Comparison of ENCODE assay signal across 1 cellular context in the genomic region with DNA sequence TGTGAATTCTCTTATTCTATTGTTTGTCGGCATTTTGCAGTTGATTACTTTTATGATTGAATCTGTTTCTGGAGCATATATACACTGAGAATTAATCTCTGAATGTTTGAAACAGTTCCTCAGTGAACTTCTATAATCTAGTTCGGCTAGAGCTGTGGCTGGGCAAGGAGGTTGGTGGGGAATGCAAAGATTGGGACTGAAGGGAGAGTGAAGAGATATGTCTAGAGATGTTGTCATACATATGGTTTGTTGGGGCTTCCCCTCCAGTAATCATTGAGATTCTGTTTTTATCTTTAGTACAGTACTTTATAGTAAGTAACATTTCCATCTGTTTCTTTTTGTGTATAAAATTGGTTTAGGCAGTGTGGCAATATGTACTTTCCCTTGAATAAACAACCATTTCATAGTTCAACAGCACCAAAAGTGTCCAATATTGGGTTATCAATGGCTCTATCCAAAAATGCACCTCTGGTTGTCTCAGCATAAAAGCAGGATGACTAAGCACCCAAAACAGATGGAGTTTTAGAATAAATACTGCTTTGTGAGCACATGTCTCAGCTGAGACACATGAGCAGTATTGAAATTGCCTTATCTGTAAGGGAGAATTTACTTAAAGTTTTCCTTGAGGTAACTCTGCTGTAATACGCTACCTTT.
TF ChIP-seq lines count a peak whose summit lies in the region.

No MANE protein-coding gene starts in this region.

TF ChIP-seq in GM23338, 12 proteins besides CTCF, POLR2A, EP300 and RAD21 (continued from another document):
- TF ChIP-seq, protein P1, sequence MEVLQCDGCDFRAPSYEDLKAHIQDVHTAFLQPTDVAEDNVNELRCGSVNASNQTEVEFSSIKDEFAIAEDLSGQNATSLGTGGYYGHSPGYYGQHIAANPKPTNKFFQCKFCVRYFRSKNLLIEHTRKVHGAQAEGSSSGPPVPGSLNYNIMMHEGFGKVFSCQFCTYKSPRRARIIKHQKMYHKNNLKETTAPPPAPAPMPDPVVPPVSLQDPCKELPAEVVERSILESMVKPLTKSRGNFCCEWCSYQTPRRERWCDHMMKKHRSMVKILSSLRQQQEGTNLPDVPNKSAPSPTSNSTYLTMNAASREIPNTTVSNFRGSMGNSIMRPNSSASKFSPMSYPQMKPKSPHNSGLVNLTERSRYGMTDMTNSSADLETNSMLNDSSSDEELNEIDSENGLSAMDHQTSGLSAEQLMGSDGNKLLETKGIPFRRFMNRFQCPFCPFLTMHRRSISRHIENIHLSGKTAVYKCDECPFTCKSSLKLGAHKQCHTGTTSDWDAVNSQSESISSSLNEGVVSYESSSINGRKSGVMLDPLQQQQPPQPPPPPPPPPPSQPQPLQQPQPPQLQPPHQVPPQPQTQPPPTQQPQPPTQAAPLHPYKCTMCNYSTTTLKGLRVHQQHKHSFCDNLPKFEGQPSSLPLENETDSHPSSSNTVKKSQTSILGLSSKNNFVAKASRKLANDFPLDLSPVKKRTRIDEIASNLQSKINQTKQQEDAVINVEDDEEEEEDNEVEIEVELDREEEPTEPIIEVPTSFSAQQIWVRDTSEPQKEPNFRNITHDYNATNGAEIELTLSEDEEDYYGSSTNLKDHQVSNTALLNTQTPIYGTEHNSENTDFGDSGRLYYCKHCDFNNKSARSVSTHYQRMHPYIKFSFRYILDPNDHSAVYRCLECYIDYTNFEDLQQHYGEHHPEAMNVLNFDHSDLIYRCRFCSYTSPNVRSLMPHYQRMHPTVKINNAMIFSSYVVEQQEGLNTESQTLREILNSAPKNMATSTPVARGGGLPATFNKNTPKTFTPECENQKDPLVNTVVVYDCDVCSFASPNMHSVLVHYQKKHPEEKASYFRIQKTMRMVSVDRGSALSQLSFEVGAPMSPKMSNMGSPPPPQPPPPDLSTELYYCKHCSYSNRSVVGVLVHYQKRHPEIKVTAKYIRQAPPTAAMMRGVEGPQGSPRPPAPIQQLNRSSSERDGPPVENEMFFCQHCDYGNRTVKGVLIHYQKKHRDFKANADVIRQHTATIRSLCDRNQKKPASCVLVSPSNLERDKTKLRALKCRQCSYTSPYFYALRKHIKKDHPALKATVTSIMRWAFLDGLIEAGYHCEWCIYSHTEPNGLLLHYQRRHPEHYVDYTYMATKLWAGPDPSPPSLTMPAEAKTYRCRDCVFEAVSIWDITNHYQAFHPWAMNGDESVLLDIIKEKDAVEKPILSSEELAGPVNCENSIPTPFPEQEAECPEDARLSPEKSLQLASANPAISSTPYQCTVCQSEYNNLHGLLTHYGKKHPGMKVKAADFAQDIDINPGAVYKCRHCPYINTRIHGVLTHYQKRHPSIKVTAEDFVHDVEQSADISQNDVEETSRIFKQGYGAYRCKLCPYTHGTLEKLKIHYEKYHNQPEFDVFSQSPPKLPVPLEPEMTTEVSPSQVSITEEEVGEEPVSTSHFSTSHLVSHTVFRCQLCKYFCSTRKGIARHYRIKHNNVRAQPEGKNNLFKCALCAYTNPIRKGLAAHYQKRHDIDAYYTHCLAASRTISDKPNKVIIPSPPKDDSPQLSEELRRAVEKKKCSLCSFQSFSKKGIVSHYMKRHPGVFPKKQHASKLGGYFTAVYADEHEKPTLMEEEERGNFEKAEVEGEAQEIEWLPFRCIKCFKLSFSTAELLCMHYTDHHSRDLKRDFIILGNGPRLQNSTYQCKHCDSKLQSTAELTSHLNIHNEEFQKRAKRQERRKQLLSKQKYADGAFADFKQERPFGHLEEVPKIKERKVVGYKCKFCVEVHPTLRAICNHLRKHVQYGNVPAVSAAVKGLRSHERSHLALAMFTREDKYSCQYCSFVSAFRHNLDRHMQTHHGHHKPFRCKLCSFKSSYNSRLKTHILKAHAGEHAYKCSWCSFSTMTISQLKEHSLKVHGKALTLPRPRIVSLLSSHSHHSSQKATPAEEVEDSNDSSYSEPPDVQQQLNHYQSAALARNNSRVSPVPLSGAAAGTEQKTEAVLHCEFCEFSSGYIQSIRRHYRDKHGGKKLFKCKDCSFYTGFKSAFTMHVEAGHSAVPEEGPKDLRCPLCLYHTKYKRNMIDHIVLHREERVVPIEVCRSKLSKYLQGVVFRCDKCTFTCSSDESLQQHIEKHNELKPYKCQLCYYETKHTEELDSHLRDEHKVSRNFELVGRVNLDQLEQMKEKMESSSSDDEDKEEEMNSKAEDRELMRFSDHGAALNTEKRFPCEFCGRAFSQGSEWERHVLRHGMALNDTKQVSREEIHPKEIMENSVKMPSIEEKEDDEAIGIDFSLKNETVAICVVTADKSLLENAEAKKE (CRISPR knock-in tag; IDR thresholded peaks at IDR 0.05), result no peak
- TF ChIP-seq, protein P2, sequence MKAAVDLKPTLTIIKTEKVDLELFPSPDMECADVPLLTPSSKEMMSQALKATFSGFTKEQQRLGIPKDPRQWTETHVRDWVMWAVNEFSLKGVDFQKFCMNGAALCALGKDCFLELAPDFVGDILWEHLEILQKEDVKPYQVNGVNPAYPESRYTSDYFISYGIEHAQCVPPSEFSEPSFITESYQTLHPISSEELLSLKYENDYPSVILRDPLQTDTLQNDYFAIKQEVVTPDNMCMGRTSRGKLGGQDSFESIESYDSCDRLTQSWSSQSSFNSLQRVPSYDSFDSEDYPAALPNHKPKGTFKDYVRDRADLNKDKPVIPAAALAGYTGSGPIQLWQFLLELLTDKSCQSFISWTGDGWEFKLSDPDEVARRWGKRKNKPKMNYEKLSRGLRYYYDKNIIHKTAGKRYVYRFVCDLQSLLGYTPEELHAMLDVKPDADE (IDR thresholded peaks at IDR 0.05), result no peak
